Comparison of ENCODE assay signal across 9 cellular contexts in the genomic region with DNA sequence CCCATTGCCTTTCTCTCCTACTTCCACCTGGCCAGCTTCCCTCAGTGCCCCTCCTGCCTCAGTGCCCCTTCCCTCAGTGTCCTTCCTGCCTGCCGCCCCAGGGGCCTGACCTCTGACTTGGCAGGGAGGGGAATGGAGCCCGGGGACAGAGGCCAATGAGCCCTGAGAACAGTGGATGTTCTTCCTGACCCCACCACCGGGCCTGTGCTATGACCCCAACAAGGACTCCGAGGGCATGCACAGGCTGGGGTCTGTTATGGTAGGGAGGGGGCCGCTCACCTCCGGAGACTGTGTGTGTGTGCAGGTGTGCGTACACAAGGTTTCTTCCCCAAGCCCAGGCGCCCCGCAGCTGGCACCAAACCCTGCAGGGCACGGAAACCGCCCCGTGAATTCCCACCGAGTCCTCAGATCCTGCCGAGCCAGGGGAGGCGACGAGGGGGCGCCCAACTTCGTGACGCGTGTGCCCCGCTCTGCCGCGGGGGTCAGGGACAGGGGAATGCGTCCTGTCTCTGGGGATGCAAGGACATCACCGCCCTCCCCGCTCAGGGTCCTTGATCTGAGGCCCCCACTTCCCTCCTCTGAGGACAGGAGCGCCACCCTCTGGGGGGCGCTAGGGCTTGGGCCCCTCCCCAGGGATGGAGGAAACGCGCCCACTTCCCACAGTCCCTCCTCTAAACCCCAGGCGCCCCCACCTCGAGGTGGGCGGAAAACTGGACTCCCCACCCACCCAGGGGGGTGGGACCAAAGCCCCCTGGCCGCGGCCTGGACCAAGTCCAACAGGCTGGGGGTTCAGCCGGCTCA. TPM values are rescaled to one million over a fixed set of nuclear protein-coding genes. Genes with fewer than 3 reads are reported as not detected.
DNase-seq lines count a peak whose midpoint lies in the region; ATAC-seq lines count a peak whose summit lies in the region.
"Had no signal": no experiment of that assay in that cellular context is flagged by ENCODE, and none has a peak within 500 bp of the region (broad histone marks: within the 10 kb centered on the region; RNA-seq: fewer than 3 reads in every experiment).

No MANE protein-coding gene starts in this region.

- H3K9me3 Mint-ChIP-seq in CD4-positive, CD25-positive, alpha-beta regulatory T cell: no peaks in the 10 kb centered on the region

- ATAC-seq in CD4-positive, CD25-positive, alpha-beta regulatory T cell (ENCODE audit: low read depth in 2 of 2): no peak
- no peak for ATAC-seq in GM18498 (IDR thresholded peaks at IDR 0.05; ENCODE audit: unreplicated experiment)

- H3K36me3 Mint-ChIP-seq in CD4-positive, CD25-positive, alpha-beta regulatory T cell: no peaks in the 10 kb centered on the region

- no peaks in the 10 kb centered on the region for H3K36me3 ChIP-seq in CD4-positive, CD25-positive, alpha-beta regulatory T cell (ENCODE audit: control insufficient read depth, insufficient read depth, low read length)
- H3K36me3 ChIP-seq in HUES48 (ENCODE audit: control insufficient read depth, insufficient read depth, low read length): no peaks in the 10 kb centered on the region
- no peaks in the 10 kb centered on the region for H3K36me3 ChIP-seq in endocrine pancreas (ENCODE audit: control insufficient read depth, insufficient read depth, low read length)
- no peaks in the 10 kb centered on the region for H3K36me3 ChIP-seq in neuron (ENCODE audit: insufficient read depth, low read length)

- H3K9me3 ChIP-seq in CD4-positive, CD25-positive, alpha-beta regulatory T cell (ENCODE audit: control insufficient read depth in 2 of 2, low read length in 2 of 2): no peaks in the 10 kb centered on the region
- no peaks in the 10 kb centered on the region for H3K9me3 ChIP-seq in HUES48 (ENCODE audit: control insufficient read depth, insufficient read depth, low read length)
- H3K9me3 ChIP-seq in endocrine pancreas (ENCODE audit: control insufficient read depth, low read length): no peaks in the 10 kb centered on the region
- no peaks in the 10 kb centered on the region for H3K9me3 ChIP-seq in neuron (ENCODE audit: low read length)

- peak overlapping the region in 1 of 3 donors; percentile 38 for H3K27ac Mint-ChIP-seq in CD4-positive, CD25-positive, alpha-beta regulatory T cell

- H3K27ac ChIP-seq in CD4-positive, CD25-positive, alpha-beta regulatory T cell (ENCODE audit: insufficient read depth, low read length, poor library complexity, severe bottlenecking): no peak overlapping the region
- no peak overlapping the region for H3K27ac ChIP-seq in HUES48 (ENCODE audit: low read depth, low read length)

- peaks cover 0 to 13% (median 0%) of the 10 kb centered on the region in 4 donors for H3K4me1 Mint-ChIP-seq in CD4-positive, CD25-positive, alpha-beta regulatory T cell

- DNase-seq in CD4-positive, CD25-positive, alpha-beta regulatory T cell: no peak
- DNase-seq in NCI-H82 treated with DMSO at 0.1 percent for 48 hours (lab: John Stamatoyannopoulos, UW; ENCODE audit: unreplicated experiment) (no peak), 8988T (no peak), NCI-H2171 (lab: John Stamatoyannopoulos, UW) (no peak)
- DNase-seq: NCI-H1694 treated with DMSO at 0.1 percent for 48 hours had no signal

- H3K27me3 Mint-ChIP-seq in CD4-positive, CD25-positive, alpha-beta regulatory T cell: peaks cover 60% of the 10 kb centered on the region

- H3K27me3 ChIP-seq in CD4-positive, CD25-positive, alpha-beta regulatory T cell (ENCODE audit: control insufficient read depth, insufficient read depth, low read length): peaks cover 10% of the 10 kb centered on the region
- H3K27me3 ChIP-seq in HUES48 (ENCODE audit: control insufficient read depth, insufficient read depth, low read length) (peaks cover 30% of the 10 kb centered on the region), endocrine pancreas (ENCODE audit: control insufficient read depth, insufficient read depth, low read length) (no peaks in the 10 kb centered on the region), neuron (ENCODE audit: insufficient read depth, low read length) (peaks cover 39% of the 10 kb centered on the region)

- H2AFZ ChIP-seq in neuron (ENCODE audit: low read depth, low read length): no peak overlapping the region

- H3K4me3 Mint-ChIP-seq in CD4-positive, CD25-positive, alpha-beta regulatory T cell: peak overlapping the region in 3 of 4 donors; percentile 10 to 46 (median 41)

- H3K4me1 ChIP-seq in CD4-positive, CD25-positive, alpha-beta regulatory T cell (ENCODE audit: control insufficient read depth, insufficient read depth, low read length, poor library complexity, severe bottlenecking): peaks cover 21% of the 10 kb centered on the region
- peaks cover 18% of the 10 kb centered on the region; the same call in 1 of the 2 replicates for H3K4me1 ChIP-seq in HUES48 (ENCODE audit: control insufficient read depth, insufficient read depth, low read length)
- no peaks in the 10 kb centered on the region for H3K4me1 ChIP-seq in endocrine pancreas (ENCODE audit: control insufficient read depth, insufficient read depth, low read length)
- peaks cover 27% of the 10 kb centered on the region for H3K4me1 ChIP-seq in neuron (ENCODE audit: insufficient read depth, low read length)

- H3K9ac ChIP-seq in HUES48 (ENCODE audit: low read depth, low read length) (no peak overlapping the region), endocrine pancreas (ENCODE audit: control insufficient read depth, insufficient read depth, low read length) (peak overlapping the region; percentile 73)

- H3K4me3 ChIP-seq in CD4-positive, CD25-positive, alpha-beta regulatory T cell (ENCODE audit: low read depth, low read length): no peak overlapping the region
- H3K4me3 ChIP-seq in HUES48 (ENCODE audit: low read depth, low read length) (peak overlapping the region; percentile 74), endocrine pancreas (ENCODE audit: control insufficient read depth, insufficient read depth, low read length) (no peak overlapping the region), neuron (ENCODE audit: low read length) (peak overlapping the region; percentile 34)

RNA-seq across cellular contexts. Expression of gene RAP1GAP, which starts 0.7 kb away (rescaled TPM):
- total RNA-seq in CD4-positive, CD25-positive, alpha-beta regulatory T cell: 0.84 TPM
- not detected for polyA plus RNA-seq in CD4-positive, CD25-positive, alpha-beta regulatory T cell

Comparison
In these comparisons a context has a peak if more than half of its experiments do, and no peak if none do; other contexts are left out.
1. H3K4me3 ChIP-seq: peak in HUES48 (single experiment) and neuron (single experiment); none in CD4-positive, CD25-positive, alpha-beta regulatory T cell (single experiment) and endocrine pancreas (single experiment).